16 cellular contexts compared by ENCODE assay signal in the genomic region with DNA sequence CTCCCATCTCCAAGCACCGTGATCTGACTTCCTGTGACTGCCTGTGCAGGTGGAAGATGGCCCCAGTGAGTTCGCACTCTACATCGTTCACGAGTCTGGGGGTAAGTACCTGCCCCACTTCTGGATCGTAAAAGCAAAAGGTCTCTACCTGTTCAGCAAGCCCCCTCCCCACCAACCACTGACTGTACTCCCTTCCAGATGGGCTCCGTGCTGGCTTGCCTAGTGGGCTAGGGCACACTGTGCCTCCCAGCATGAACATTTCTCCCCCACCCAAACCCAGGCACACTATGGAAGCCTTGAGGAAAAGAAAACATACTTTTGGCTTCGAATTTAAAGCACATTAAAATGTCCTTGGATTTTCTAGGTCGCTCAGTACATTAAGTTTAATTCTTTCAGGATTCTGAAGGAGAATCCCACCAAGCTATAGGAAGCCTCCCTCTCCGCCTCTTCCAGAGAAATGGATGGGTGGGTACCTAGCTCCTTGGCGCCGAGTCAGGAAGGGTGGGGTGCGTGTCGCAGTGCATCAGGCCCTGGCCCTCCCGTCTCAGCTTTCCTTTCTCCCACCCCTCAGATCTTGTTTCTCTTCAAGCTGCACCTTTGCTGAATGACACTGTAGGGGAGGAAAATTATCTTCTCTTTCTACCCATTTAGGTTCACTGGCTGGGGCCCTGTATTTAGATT. TPM values are rescaled to one million over a fixed set of nuclear protein-coding genes. Genes with fewer than 3 reads are reported as not detected.
DNase-seq lines count a peak whose midpoint lies in the region; ATAC-seq and TF ChIP-seq lines count a peak whose summit lies in the region.
"Had no signal": no experiment of that assay in that cellular context is flagged by ENCODE, and none has a peak within 500 bp of the region (broad histone marks: within the 10 kb centered on the region; RNA-seq: fewer than 3 reads in every experiment).

No MANE protein-coding gene starts in this region.

- peak in 1 of 2 experiments; percentile 20 for DNase-seq in Caco-2
- peak in 1 of 2 donors; percentile 33 for DNase-seq in ascending aorta (ENCODE audit: low spot score in 2 of 2)
- DNase-seq in right atrium auricular region (ENCODE audit: low spot score) = peak; percentile 58
- DNase-seq in ovary = peak in 4 of 5 donors; percentile 17 to 43 (median 31)
- no peak for DNase-seq in kidney glomerular epithelial cell (lab: John Stamatoyannopoulos, UW)
- DNase-seq in A673 (ENCODE audit: low spot score) = no peak
- DNase-seq in NCI-H2029 treated with DMSO at 0.1 percent for 48 hours (lab: John Stamatoyannopoulos, UW) = no peak
- DNase-seq: activated T-cell treated with anti-CD3 and anti-CD28 coated beads, Interleukin-2, amount 50 U/mL, for 1 hour; mesenchymal stem cell; NCI-H345; SHP77 treated with DMSO at 0.1 percent for 48 hours; stimulated activated CD4-positive, alpha-beta T cell treated with anti-CD3 and anti-CD28 coated beads, Interleukin-2, amount 100 ng/mL, for 48 hours had no signal

- ATAC-seq in HG03175 (IDR thresholded peaks at IDR 0.05; ENCODE audit: unreplicated experiment) = no peak
- ATAC-seq: GM12878 had no signal

- intact Hi-C loops in Caco-2 (cut with micrococcal nuclease; ENCODE audit: unreplicated experiment) (loop anchor here (1.0 kb wide), 4 partner anchors 14 to 57 kb away; a partner anchor contains a TSS), ascending aorta (cut with DNase I) (no loop called here), ovary (cut with DNase I) (no loop called here), A673 (cut with micrococcal nuclease; ENCODE audit: unreplicated experiment) (loop anchor here (5.0 kb wide), 1 partner anchor 57 kb away; no protein-coding TSS in a partner anchor)

- 67 to 78% (median 73%) methylated on average over 14 of the region's 14 CpGs for WGBS in ovary, 3 donors

- CTCF ChIA-PET in Caco-2 (lab: Charles Lee) = interaction anchor here (0.7 to 3.0 kb wide), 13 partner anchors 9 to 894 kb away, joined by 3 to 34 read pairs (median 4); a partner anchor contains a TSS
- CTCF ChIA-PET in A673 (lab: Charles Lee) = no interaction called here

- TF ChIP-seq CTCF in Caco-2 (IDR thresholded peaks at IDR 0.05; ENCODE audit: insufficient read depth in 1 of 2, low read depth in 1 of 2, low read length in 1 of 2, severe bottlenecking in 1 of 2, unreplicated experiment in 1 of 2) = no peak
- no peak for TF ChIP-seq CTCF in ascending aorta (IDR thresholded peaks at IDR 0.05)
- no peak for TF ChIP-seq CTCF in right atrium auricular region (IDR thresholded peaks at IDR 0.05)
- TF ChIP-seq CTCF in ovary (IDR thresholded peaks at IDR 0.05) = no peak
- TF ChIP-seq CTCF in A673 (conservative IDR thresholded peaks at IDR 0.05; ENCODE audit: low read depth, low read length) = no peak

- no peaks in the 10 kb centered on the region for H3K27me3 Mint-ChIP-seq in Caco-2 (ENCODE audit: insufficient read depth, unreplicated experiment)
- H3K27me3 Mint-ChIP-seq: activated naive CD8-positive, alpha-beta T cell had no signal

- H3K27ac ChIP-seq in ascending aorta (peak overlapping the region; percentile 50 to 91), right atrium auricular region (peak overlapping the region; percentile 32 to 92), ovary (no peak overlapping the region), A673 (ENCODE audit: low read depth, low read length, poor library complexity, severe bottlenecking) (no peak overlapping the region)

- no peak for TF ChIP-seq POLR2A in ovary (IDR thresholded peaks at IDR 0.05)

- POLR2A ChIA-PET in Caco-2 (lab: Charles Lee) (interaction anchor here (0.6 to 1.4 kb wide), 4 partner anchors 11 to 42 kb away, joined by 3 to 20 read pairs (median 6); a partner anchor contains a TSS), A673 (lab: Charles Lee; ENCODE audit: low non-redundant PET) (no interaction called here)

- H3K36me3 ChIP-seq in Caco-2 (ENCODE audit: control insufficient read depth, insufficient read depth, low read length) = 0 out of 2 replicates have a peak, but pooled peaks cover 1% of the 10 kb centered on the region
- no peaks in the 10 kb centered on the region for H3K36me3 ChIP-seq in ascending aorta
- H3K36me3 ChIP-seq in right atrium auricular region = peaks cover 80% of the 10 kb centered on the region
- H3K36me3 ChIP-seq in ovary = no peaks in the 10 kb centered on the region
- no peaks in the 10 kb centered on the region for H3K36me3 ChIP-seq in A673 (ENCODE audit: insufficient read depth, low read length, poor library complexity, severe bottlenecking)

- no peak for TF ChIP-seq EP300 in ovary (IDR thresholded peaks at IDR 0.05)

- peak overlapping the region; percentile 37 for H3K4me3 Mint-ChIP-seq in Caco-2 (ENCODE audit: unreplicated experiment)
- H3K4me3 Mint-ChIP-seq: activated naive CD8-positive, alpha-beta T cell; neural crest cell had no signal

- BruUV-seq in Caco-2 (replicated peaks; lab: Mats Ljungman, UMichigan) = no TSS peak
- BruUV-seq in A673 (replicated peaks; lab: Mats Ljungman, UMichigan) = no TSS peak

- H3K9me3 Mint-ChIP-seq in Caco-2 (ENCODE audit: unreplicated experiment) = no peaks in the 10 kb centered on the region
- H3K9me3 Mint-ChIP-seq: neural crest cell had no signal

- H3K9me3 ChIP-seq in Caco-2 (no peaks in the 10 kb centered on the region), ascending aorta (no peaks in the 10 kb centered on the region), right atrium auricular region (no peaks in the 10 kb centered on the region), ovary (no peaks in the 10 kb centered on the region), A673 (ENCODE audit: low read depth, low read length, poor library complexity, severe bottlenecking) (no peaks in the 10 kb centered on the region)

- H3K27ac Mint-ChIP-seq in Caco-2 (ENCODE audit: unreplicated experiment) = peak overlapping the region; percentile 86
- H3K27ac Mint-ChIP-seq: activated naive CD8-positive, alpha-beta T cell had no signal

- H3K4me1 ChIP-seq in Caco-2 (peaks cover 49% of the 10 kb centered on the region), ascending aorta (peaks cover 33 to 60% of the 10 kb centered on the region in 2 donors), right atrium auricular region (peaks cover 0 to 66% of the 10 kb centered on the region in 2 donors), ovary (ENCODE audit: insufficient read depth) (peaks cover 47% of the 10 kb centered on the region), A673 (ENCODE audit: insufficient read depth, low read length, poor library complexity, severe bottlenecking) (no peaks in the 10 kb centered on the region)

- peaks cover 24% of the 10 kb centered on the region for H3K36me3 Mint-ChIP-seq in Caco-2 (ENCODE audit: insufficient read depth, unreplicated experiment)
- H3K36me3 Mint-ChIP-seq: activated naive CD8-positive, alpha-beta T cell had no signal

- H3K27me3 ChIP-seq in Caco-2 (replicated peaks; ENCODE audit: control insufficient read depth, insufficient read depth, low read length) = no peaks in the 10 kb centered on the region
- H3K27me3 ChIP-seq in ascending aorta = no peaks in the 10 kb centered on the region
- H3K27me3 ChIP-seq in right atrium auricular region = no peaks in the 10 kb centered on the region
- H3K27me3 ChIP-seq in ovary = no peaks in the 10 kb centered on the region
- H3K27me3 ChIP-seq in A673 (replicated peaks; ENCODE audit: insufficient read depth, low read depth, low read length, poor library complexity) = no peaks in the 10 kb centered on the region

- H3K4me1 Mint-ChIP-seq in Caco-2 (ENCODE audit: low read depth, unreplicated experiment) = peaks cover 44% of the 10 kb centered on the region

- H3K4me3 ChIP-seq in Caco-2 (ENCODE audit: low read depth, low read length) (no peak overlapping the region), ascending aorta (no peak overlapping the region), right atrium auricular region (no peak overlapping the region), ovary (no peak overlapping the region), A673 (ENCODE audit: low read depth, low read length, poor library complexity, severe bottlenecking) (no peak overlapping the region)
- H3K4me3 ChIP-seq: GM12878 had no signal

RNA-seq across cellular contexts. Expression of a gene that starts 11.0 kb away (rescaled TPM):
- total RNA-seq in Caco-2 (2022) = 46.5 and 60.8 TPM in 2 replicates
- 1.6 TPM for total RNA-seq in ascending aorta
- 10 to 100 TPM; 19.3 to 20.5 TPM for total RNA-seq in right atrium auricular region
- total RNA-seq in ovary = 10 to 100 TPM; 19.4 to 38.0 (median 28.6) TPM
- 10 to 100 TPM; 25.5 to 27.4 TPM for polyA plus RNA-seq in ovary
- total RNA-seq in A673 (2021) = 41.8 and 42.1 TPM in 2 replicates

RNA-seq across cellular contexts. Expression of a gene that starts 11.2 kb away (rescaled TPM):
- total RNA-seq in Caco-2 (2022) = 7.0 and 13.6 TPM in 2 replicates
- 309 TPM for total RNA-seq in ascending aorta
- total RNA-seq in right atrium auricular region = 100 to 1,000 TPM in 1 of 2 donors, 10 to 100 TPM in 1; 68.8 to 143 TPM
- total RNA-seq in ovary = 100 to 1,000 TPM in 5 of 7 donors, 10 to 100 TPM in 2; 35.6 to 511 (median 174) TPM
- 100 to 1,000 TPM in 1 of 2 donors, 10 to 100 TPM in 1; 56.7 to 603 TPM for polyA plus RNA-seq in ovary
- total RNA-seq in A673 (2021) = 0.54 and 1.1 TPM in 2 replicates

RNA-seq across cellular contexts. Expression of a gene that starts 30.2 kb away (rescaled TPM):
- 40.8 and 55.6 TPM in 2 replicates for total RNA-seq in Caco-2 (2022)
- 40.0 TPM for total RNA-seq in ascending aorta
- 10 to 100 TPM; 43.3 to 43.4 TPM for total RNA-seq in right atrium auricular region
- total RNA-seq in ovary = 10 to 100 TPM in 3 of 7 donors, 1 to 10 TPM in 4; 4.8 to 21.9 (median 7.3) TPM
- 1 to 10 TPM; 8.1 to 9.7 TPM for polyA plus RNA-seq in ovary
- 0.71 and 1.6 TPM in 2 replicates for total RNA-seq in A673 (2021)

Comparison
In these comparisons a context has a peak if more than half of its experiments do, and no peak if none do; other contexts are left out.
1. DNase-seq: peak in right atrium auricular region (single experiment) and ovary (4 of 5); none in kidney glomerular epithelial cell (single experiment), A673 (single experiment) and NCI-H2029 treated with DMSO at 0.1 percent for 48 hours (single experiment).
2. H3K27ac ChIP-seq: peak in ascending aorta (2 of 2) and right atrium auricular region (2 of 2); none in ovary (0 of 2) and A673 (single experiment).
3. intact Hi-C loops: an anchor here in Caco-2 (1.0 kb wide) and A673 (5.0 kb wide); none called in ascending aorta and ovary.